Comparison of ENCODE assay signal across 8 cellular contexts in genomic region chr6:33592595-33593413, GRCh38. TPM values are rescaled to one million over a fixed set of nuclear protein-coding genes. Genes with fewer than 3 reads are reported as not detected.
DNase-seq lines count a peak whose midpoint lies in the region; ATAC-seq, FAIRE-seq and TF ChIP-seq lines count a peak whose summit lies in the region.

No MANE protein-coding gene starts in this region.

- H3K27me3 ChIP-seq in PC-3 (ENCODE audit: low read length) (no peaks in the 10 kb centered on the region), K562 (ENCODE audit: control insufficient read depth in 2 of 2, insufficient read depth in 2 of 2, low read length in 2 of 2) (peaks cover 0 to 1% of the 10 kb centered on the region in 2 experiments; a peak in 2 of 5 replicates), MG63 (no peaks in the 10 kb centered on the region)

- H3K9me3 ChIP-seq in PC-3 (ENCODE audit: low read length) (no peaks in the 10 kb centered on the region), K562 (replicated peaks; ENCODE audit: control insufficient read depth, insufficient read depth, low read depth, low read length) (no peaks in the 10 kb centered on the region), mucosa of descending colon (no peaks in the 10 kb centered on the region), MG63 (no peaks in the 10 kb centered on the region)

- peaks cover 2% of the 10 kb centered on the region for H3K9me1 ChIP-seq in K562 (ENCODE audit: control insufficient read depth, insufficient read depth, low read length)

- H3K4me2 ChIP-seq in PC-3 (ENCODE audit: low read length) (peak overlapping the region; percentile 63), K562 (ENCODE audit: insufficient read depth, low read length) (no peak overlapping the region)

- FAIRE-seq in K562 (lab: Jason Lieb, UNC) = no peak

- H3K4me1 ChIP-seq in PC-3 (ENCODE audit: insufficient read depth, low read length) (peaks cover 37% of the 10 kb centered on the region), K562 (replicated peaks in 1 of 2; ENCODE audit: control insufficient read depth in 2 of 2, insufficient read depth in 2 of 2, low read length in 2 of 2) (peaks cover 15 to 32% of the 10 kb centered on the region in 2 experiments), mucosa of descending colon (ENCODE audit: low read depth) (peaks cover 24% of the 10 kb centered on the region)

- peak overlapping the region; percentile 70 for H2AFZ ChIP-seq in PC-3 (ENCODE audit: low read length)
- H2AFZ ChIP-seq in K562 (ENCODE audit: low read depth, low read length) = peak overlapping the region; percentile 19; the same call in 1 of the 2 replicates

- in situ Hi-C loops in K562 (cut with MboI) = no loop called here

- TF ChIP-seq POLR2A in K562 (conservative IDR thresholded peaks at IDR 0.05) = no peak

- H3K27ac ChIP-seq in PC-3 (ENCODE audit: low read length) = no peak overlapping the region
- no peak overlapping the region for H3K27ac ChIP-seq in K562 (ENCODE audit: extremely low read depth, low read depth, low read length)

- H3K36me3 ChIP-seq in PC-3 (ENCODE audit: low read depth, low read length) (no peaks in the 10 kb centered on the region), K562 (ENCODE audit: control insufficient read depth, insufficient read depth, low read length) (no peaks in the 10 kb centered on the region), mucosa of descending colon (ENCODE audit: low read depth) (no peaks in the 10 kb centered on the region), MG63 (no peaks in the 10 kb centered on the region)

- H3K4me3 ChIP-seq in PC-3 (ENCODE audit: low read length) (peak overlapping the region; percentile 24; the same call in 1 of the 2 replicates), K562 (no peak overlapping the region), mucosa of descending colon (no peak overlapping the region), MG63 (no peak overlapping the region)

- no peaks in the 10 kb centered on the region for H3F3A ChIP-seq in PC-3 (ENCODE audit: low read length, unreplicated experiment)

- H3K79me2 ChIP-seq in PC-3 (ENCODE audit: low read length) = no peaks in the 10 kb centered on the region
- no peaks in the 10 kb centered on the region for H3K79me2 ChIP-seq in K562 (ENCODE audit: control insufficient read depth, insufficient read depth, low read length)

- TF ChIP-seq CTCF in PC-3 (conservative IDR thresholded peaks at IDR 0.05; ENCODE audit: low read depth, low read length) = no peak
- TF ChIP-seq CTCF in K562 (IDR thresholded peaks at IDR 0.05 in 2 of 3, conservative IDR thresholded peaks at IDR 0.05 in 1 of 3; ENCODE audit: insufficient read depth in 2 of 3, low read depth in 1 of 3, low read length in 3 of 3) = no peak
- TF ChIP-seq CTCF in mucosa of descending colon (IDR thresholded peaks at IDR 0.05) = no peak

- 60% methylated on average over 54 of the region's 57 CpGs for WGBS in K562 (ENCODE audit: insufficient coverage, low coverage, missing lambda C conversion rate)

- CTCF ChIA-PET in PC-3 (lab: Charles Lee) = no interaction called here
- CTCF ChIA-PET in K562 (lab: Yijun Ruan, JAX; ENCODE audit: low intra/inter-chr PET ratio) = no interaction called here

- no TSS peak for BruUV-seq in PC-3 (replicated peaks; lab: Mats Ljungman, UMichigan)
- BruUV-seq in K562 (replicated peaks; lab: Mats Ljungman, UMichigan) = no TSS peak

- no peak for TF ChIP-seq RAD21 in K562 (CRISPR knock-in tag; conservative IDR thresholded peaks at IDR 0.05 in 1 of 2, IDR thresholded peaks at IDR 0.05 in 1 of 2)

- no peaks in the 10 kb centered on the region for H4K20me1 ChIP-seq in PC-3 (ENCODE audit: low read length)
- no peaks in the 10 kb centered on the region for H4K20me1 ChIP-seq in K562 (replicated peaks; ENCODE audit: control insufficient read depth, insufficient read depth, low read length)

- H3K9ac ChIP-seq in PC-3 (ENCODE audit: low read length) (no peak overlapping the region), K562 (ENCODE audit: insufficient read depth in 1 of 2, low read depth in 2 of 2, low read length in 2 of 2) (peak overlapping the region in 1 of 2 experiments; percentile 49; a peak in 1 of 4 replicates)

- ATAC-seq in GM21381 (IDR thresholded peaks at IDR 0.05; ENCODE audit: unreplicated experiment) (peak; percentile 56), PC-3 (no peak), K562 (no peak; the same call in 2 of the 3 replicates), mucosa of descending colon (peak; percentile 34)

- no peak for DNase-seq in PC-3
- peak in 2 of 4 experiments; percentile 57 to 58 for DNase-seq in K562 (ENCODE audit: extremely low read depth in 1 of 4, low spot score in 3 of 4)
- peak; percentile 77 to 88 (median 82) for DNase-seq in mucosa of descending colon
- DNase-seq in COLO829 (ENCODE audit: low spot score) = no peak
- DNase-seq in MG63 = no peak
- no peak for DNase-seq in DMS79 (lab: John Stamatoyannopoulos, UW)
- no peak for DNase-seq in NCI-H187 (lab: John Stamatoyannopoulos, UW)

- POLR2A ChIA-PET in PC-3 (lab: Charles Lee; ENCODE audit: unreplicated experiment) = no interaction called here
- POLR2A ChIA-PET in K562 (lab: Yijun Ruan, JAX) = interaction anchor here (0.7 to 1.6 kb wide), 3 partner anchors 8 to 186 kb away, joined by 3 read pairs; no protein-coding TSS in a partner anchor

- H3K9me2 ChIP-seq in PC-3 (replicated peaks; ENCODE audit: low read length) = no peaks in the 10 kb centered on the region

- intact Hi-C loops in PC-3 (cut with micrococcal nuclease) = no loop called here
- intact Hi-C loops in K562 (cut with micrococcal nuclease) = no loop called here
- intact Hi-C loops in mucosa of descending colon (cut with DNase I, micrococcal nuclease) = no loop called here

- TF ChIP-seq EP300 in K562 (IDR thresholded peaks at IDR 0.05; ENCODE audit: low read length) = 0 out of 2 replicates have a peak, but pooled peaks have one; percentile 4

TF ChIP-seq in K562, 482 proteins besides CTCF, POLR2A, EP300 and RAD21 (continues in another document):
- TF ChIP-seq ZBTB7A (IDR thresholded peaks at IDR 0.05; ENCODE audit: borderline replicate concordance, control insufficient read depth, low read depth, low read length) = 0 out of 2 replicates have a peak, but pooled peaks have one; percentile 7
- peak; percentile 38; the same call in 1 of the 2 replicates for TF ChIP-seq TRIM28 (IDR thresholded peaks at IDR 0.05)
- TF ChIP-seq ZNF133 (CRISPR knock-in tag; IDR thresholded peaks at IDR 0.05) = no peak
- TF ChIP-seq ATF3 (IDR thresholded peaks at IDR 0.05) = peak; percentile 42; the same call in 1 of the 2 replicates
- TF ChIP-seq ATF3 (CRISPR knock-in tag; conservative IDR thresholded peaks at IDR 0.05) = no peak

RNA-seq across cellular contexts. Expression of gene BAK1, which starts 12.7 kb away (rescaled TPM):
- 15.1 and 23.7 TPM in 2 replicates for total RNA-seq in PC-3 (2014; rRNA removed)
- total RNA-seq in K562 (2011; cell fraction: chromatin; rRNA removed; ENCODE audit: low replicate concordance) = 5.4 and 22.3 TPM in 2 replicates
- total RNA-seq in K562 (2011; cell fraction: nucleolus; rRNA removed) = 18.4 and 20.8 TPM in 2 replicates
- 18.6 and 21.4 TPM in 2 replicates for total RNA-seq in K562 (2011; cell fraction: nucleoplasm; rRNA removed)
- 11.5 and 14.8 TPM in 2 replicates for total RNA-seq in K562 (2014; rRNA removed)
- 14.4 and 16.5 TPM in 2 replicates for total RNA-seq in K562 (2014; rRNA removed; fragmentation: Illumina TruSeq; extraction: Trizol)
- 24.6 and 26.0 TPM in 2 replicates for total RNA-seq in K562 (2015; rRNA removed; fragmentation: Illumina TruSeq; extraction: Trizol)
- total RNA-seq in K562 (2021) = 28.2 and 30.7 TPM in 2 replicates
- polyA plus RNA-seq in K562 (2011; rRNA removed) = 18.9 and 22.7 TPM in 2 replicates
- 27.6 and 36.1 TPM in 2 replicates for polyA plus RNA-seq in K562 (2011; cell fraction: cytosol; rRNA removed)
- 19.6 and 25.1 TPM in 2 replicates for polyA plus RNA-seq in K562 (2011; cell fraction: nucleus; rRNA removed)
- 23.7 and 26.4 TPM in 2 replicates for polyA plus RNA-seq in K562 (2012)
- 23.7 and 28.2 TPM in 2 replicates for polyA plus RNA-seq in K562 (2014; fragmentation: Illumina TruSeq; extraction: Trizol)
- polyA plus RNA-seq in K562 (2014; fragmentation: Nextera tagmentation; extraction: Ambion mirVana) = 1 to 10 TPM; 5.4 to 9.7 TPM
- 24.1 and 26.2 TPM in 2 replicates for polyA plus RNA-seq in K562 (2014; rRNA removed)
- 12.4 and 16.0 TPM in 2 replicates for polyA minus RNA-seq in K562 (2011; rRNA and poly(A)+ RNA removed)
- 16.0 and 18.0 TPM in 2 replicates for polyA minus RNA-seq in K562 (2011; cell fraction: cytosol; rRNA and poly(A)+ RNA removed)
- polyA minus RNA-seq in K562 (2011; cell fraction: nucleus; rRNA and poly(A)+ RNA removed) = 5.7 and 7.8 TPM in 2 replicates
- 10 to 100 TPM; 57.1 to 97.9 (median 90.5) TPM for total RNA-seq in mucosa of descending colon
- total RNA-seq in MG63 (2014; rRNA removed; shearing (Covaris generic); ENCODE audit: low replicate concordance) = 11.7 and 21.8 TPM in 2 replicates

RNA-seq across cellular contexts. Expression of gene ITPR3, which starts 28.3 kb away (rescaled TPM):
- total RNA-seq in PC-3 (2014; rRNA removed) = 41.8 and 50.6 TPM in 2 replicates
- 128 and 310 TPM in 2 replicates for total RNA-seq in K562 (2011; cell fraction: chromatin; rRNA removed; ENCODE audit: low replicate concordance)
- total RNA-seq in K562 (2011; cell fraction: nucleolus; rRNA removed) = 120 and 148 TPM in 2 replicates
- total RNA-seq in K562 (2011; cell fraction: nucleoplasm; rRNA removed) = 89.0 and 102 TPM in 2 replicates
- 13.2 and 17.2 TPM in 2 replicates for total RNA-seq in K562 (2014; rRNA removed)
- total RNA-seq in K562 (2014; rRNA removed; fragmentation: Illumina TruSeq; extraction: Trizol) = 4.9 and 7.0 TPM in 2 replicates
- 7.0 and 7.7 TPM in 2 replicates for total RNA-seq in K562 (2015; rRNA removed; fragmentation: Illumina TruSeq; extraction: Trizol)
- 31.2 and 35.7 TPM in 2 replicates for total RNA-seq in K562 (2021)
- 14.7 and 22.4 TPM in 2 replicates for polyA plus RNA-seq in K562 (2011; rRNA removed)
- 15.6 and 18.8 TPM in 2 replicates for polyA plus RNA-seq in K562 (2011; cell fraction: cytosol; rRNA removed)
- 187 and 251 TPM in 2 replicates for polyA plus RNA-seq in K562 (2011; cell fraction: nucleus; rRNA removed)
- polyA plus RNA-seq in K562 (2012) = 14.4 and 17.4 TPM in 2 replicates
- 20.5 and 22.0 TPM in 2 replicates for polyA plus RNA-seq in K562 (2014; fragmentation: Illumina TruSeq; extraction: Trizol)
- under 1 TPM; 0.39 to 0.73 TPM for polyA plus RNA-seq in K562 (2014; fragmentation: Nextera tagmentation; extraction: Ambion mirVana)
- 20.9 and 23.7 TPM in 2 replicates for polyA plus RNA-seq in K562 (2014; rRNA removed)
- 18.8 and 19.6 TPM in 2 replicates for polyA minus RNA-seq in K562 (2011; rRNA and poly(A)+ RNA removed)
- 19.1 and 27.6 TPM in 2 replicates for polyA minus RNA-seq in K562 (2011; cell fraction: cytosol; rRNA and poly(A)+ RNA removed)
- polyA minus RNA-seq in K562 (2011; cell fraction: nucleus; rRNA and poly(A)+ RNA removed) = 48.7 and 51.2 TPM in 2 replicates
- 100 to 1,000 TPM in 2 of 3 donors, 10 to 100 TPM in 1; 60.2 to 111 (median 103) TPM for total RNA-seq in mucosa of descending colon
- 7.1 and 14.5 TPM in 2 replicates for total RNA-seq in MG63 (2014; rRNA removed; shearing (Covaris generic); ENCODE audit: low replicate concordance)

Comparison
In these comparisons a context has a peak if more than half of its experiments do, and no peak if none do; other contexts are left out.
1. ATAC-seq: peak in GM21381 (single experiment) and mucosa of descending colon (single experiment); none in PC-3 (single experiment) and K562 (single experiment).
2. DNase-seq: peak in mucosa of descending colon (3 of 3); none in PC-3 (single experiment), COLO829 (single experiment), MG63 (single experiment), DMS79 (single experiment) and NCI-H187 (0 of 2).